8 cellular contexts compared by ENCODE assay signal in genomic region chr14:21071225-21072041, GRCh38. TPM values are rescaled to one million over a fixed set of nuclear protein-coding genes. Genes with fewer than 3 reads are reported as not detected.
DNase-seq lines count a peak whose midpoint lies in the region; ATAC-seq and TF ChIP-seq lines count a peak whose summit lies in the region.

No MANE protein-coding gene starts in this region.

- POLR2A ChIA-PET in OCI-LY7 (lab: Charles Lee): interaction anchor here (0.6 to 2.7 kb wide), 15 partner anchors 8 to 441 kb away, joined by 3 to 31 read pairs (median 5); partner anchors contain the start of gene ANG
- POLR2A ChIA-PET in activated naive CD8-positive, alpha-beta T cell treated with anti-CD3 and anti-CD28 coated beads, Interleukin-2, amount 10 ng/mL, durations not matched to agents 7 days and 5 days (lab: Charles Lee): interaction anchor here (0.7 to 2.7 kb wide), 5 partner anchors 16 to 259 kb away, joined by 3 to 17 read pairs (median 4); no protein-coding TSS in a partner anchor

- TF ChIP-seq CTCF in DOHH2 (IDR thresholded peaks at IDR 0.05; ENCODE audit: low read depth, low read length, poor library complexity, severe bottlenecking): no peak
- TF ChIP-seq CTCF in OCI-LY7 (conservative IDR thresholded peaks at IDR 0.05; ENCODE audit: low read length): no peak
- peak; percentile 68 for TF ChIP-seq CTCF in neutrophil (IDR thresholded peaks at IDR 0.05)

- no peaks in the 10 kb centered on the region for H3K79me2 ChIP-seq in DOHH2 (ENCODE audit: control insufficient read depth, low read length)
- no peaks in the 10 kb centered on the region for H3K79me2 ChIP-seq in OCI-LY7 (ENCODE audit: insufficient read depth, low read depth, low read length)

- DNase-seq in HuH-7 (ENCODE audit: low spot score) (peak; percentile 77), OCI-LY7 (ENCODE audit: low spot score) (peak; percentile 93), Right ventricle myocardium inferior (ENCODE audit: missing footprints) (peak; percentile 96), LoVo (ENCODE audit: low spot score) (no peak)
- DNase-seq in activated naive CD8-positive, alpha-beta T cell treated with anti-CD3 and anti-CD28 coated beads, Interleukin-2, amount 10 ng/mL, durations not matched to agents 7 days and 5 days: peak; percentile 59

- H3K9me3 Mint-ChIP-seq in activated naive CD8-positive, alpha-beta T cell treated with anti-CD3 and anti-CD28 coated beads, Interleukin-2, amount 10 ng/mL, durations not matched to agents 7 days and 5 days: no peaks in the 10 kb centered on the region

- H3K4me1 Mint-ChIP-seq in activated naive CD8-positive, alpha-beta T cell treated with anti-CD3 and anti-CD28 coated beads, Interleukin-2, amount 10 ng/mL, durations not matched to agents 7 days and 5 days: peaks cover 29% of the 10 kb centered on the region

- H3K9me2 ChIP-seq in DOHH2 (replicated peaks; ENCODE audit: control insufficient read depth, low read length) (no peaks in the 10 kb centered on the region), OCI-LY7 (ENCODE audit: insufficient read depth, low read length) (no peaks in the 10 kb centered on the region)

- H3K36me3 ChIP-seq in DOHH2 (ENCODE audit: control insufficient read depth, low read length): no peaks in the 10 kb centered on the region
- no peaks in the 10 kb centered on the region for H3K36me3 ChIP-seq in OCI-LY7 (ENCODE audit: insufficient read depth, low read length)
- peaks cover 6% of the 10 kb centered on the region for H3K36me3 ChIP-seq in neutrophil

- H3K4me3 ChIP-seq in DOHH2 (ENCODE audit: low read length) (peak overlapping the region; percentile 67), OCI-LY7 (ENCODE audit: low read depth, low read length, poor library complexity, severe bottlenecking) (peak overlapping the region; percentile 68), neutrophil (ENCODE audit: low read depth in 1 of 2, low read length in 1 of 2) (peak overlapping the region; percentile 74 to 81)

- no peaks in the 10 kb centered on the region for H3K9me3 ChIP-seq in DOHH2 (ENCODE audit: control insufficient read depth, insufficient read depth, low read length)
- no peaks in the 10 kb centered on the region for H3K9me3 ChIP-seq in OCI-LY7 (ENCODE audit: low read length)
- no peaks in the 10 kb centered on the region for H3K9me3 ChIP-seq in neutrophil

- no peak overlapping the region for H3K27ac Mint-ChIP-seq in activated naive CD8-positive, alpha-beta T cell treated with anti-CD3 and anti-CD28 coated beads, Interleukin-2, amount 10 ng/mL, durations not matched to agents 7 days and 5 days

- H4K20me1 ChIP-seq in DOHH2 (ENCODE audit: control insufficient read depth, insufficient read depth, low read depth, low read length) (no peaks in the 10 kb centered on the region), OCI-LY7 (ENCODE audit: insufficient read depth, low read length) (no peaks in the 10 kb centered on the region)

- peak overlapping the region; percentile 79 for H3K4me3 Mint-ChIP-seq in activated naive CD8-positive, alpha-beta T cell treated with anti-CD3 and anti-CD28 coated beads, Interleukin-2, amount 10 ng/mL, durations not matched to agents 7 days and 5 days

- BruUV-seq in OCI-LY7 (replicated peaks; lab: Mats Ljungman, UMichigan): no TSS peak

- H3K27me3 ChIP-seq in DOHH2 (ENCODE audit: control insufficient read depth, low read length) (peaks cover 45% of the 10 kb centered on the region), neutrophil (peaks cover 69% of the 10 kb centered on the region)

- H3K4me1 ChIP-seq in DOHH2 (ENCODE audit: control insufficient read depth, low read length): peaks cover 46% of the 10 kb centered on the region
- peaks cover 41% of the 10 kb centered on the region for H3K4me1 ChIP-seq in OCI-LY7 (ENCODE audit: insufficient read depth, low read length, poor library complexity, severe bottlenecking)
- peaks cover 38 to 41% of the 10 kb centered on the region in 2 experiments for H3K4me1 ChIP-seq in neutrophil (ENCODE audit: control insufficient read depth in 1 of 2, insufficient read depth in 1 of 2, low read depth in 1 of 2, low read length in 1 of 2)

- H3K36me3 Mint-ChIP-seq in activated naive CD8-positive, alpha-beta T cell treated with anti-CD3 and anti-CD28 coated beads, Interleukin-2, amount 10 ng/mL, durations not matched to agents 7 days and 5 days: no peaks in the 10 kb centered on the region

- CTCF ChIA-PET in OCI-LY7 (lab: Charles Lee; ENCODE audit: unreplicated experiment): interaction anchor here (0.6 to 2.0 kb wide), 11 partner anchors 9 to 111 kb away, joined by 3 to 16 read pairs (median 7); no protein-coding TSS in a partner anchor

- intact Hi-C loops in OCI-LY7 (cut with micrococcal nuclease; ENCODE audit: unreplicated experiment): loop anchor here (1.0 to 2.0 kb wide), 2 partner anchors 15 to 32 kb away; no protein-coding TSS in a partner anchor
- intact Hi-C loops in Right ventricle myocardium inferior (cut with DNase I): loop anchor here (1.0 to 2.0 kb wide), 2 partner anchors 21 to 45 kb away; no protein-coding TSS in a partner anchor

- H3K4me2 ChIP-seq in DOHH2 (ENCODE audit: low read length) (peak overlapping the region; percentile 89), OCI-LY7 (ENCODE audit: low read length) (peak overlapping the region; percentile 87)

- H3K27ac ChIP-seq in DOHH2 (ENCODE audit: low read depth, low read length): no peak overlapping the region
- H3K27ac ChIP-seq in OCI-LY7 (ENCODE audit: low read depth, low read length, poor library complexity, severe bottlenecking): peak overlapping the region; percentile 28
- peak overlapping the region; percentile 86 for H3K27ac ChIP-seq in neutrophil

- peak overlapping the region; percentile 83 for H2AFZ ChIP-seq in OCI-LY7 (ENCODE audit: low read length)

- H3F3A ChIP-seq in DOHH2 (ENCODE audit: control insufficient read depth, insufficient read depth): peaks cover 8% of the 10 kb centered on the region; the same call in 1 of the 2 replicates

- peak; percentile 75 for ATAC-seq in GM21528 (IDR thresholded peaks at IDR 0.05; ENCODE audit: low FRiP score, unreplicated experiment)
- peak; percentile 57 for ATAC-seq in activated naive CD8-positive, alpha-beta T cell treated with anti-CD3 and anti-CD28 coated beads, Interleukin-2, amount 10 ng/mL, durations not matched to agents 7 days and 5 days (ENCODE audit: low read depth)
- peak; percentile 75 for ATAC-seq in Right ventricle myocardium inferior

- peaks cover 63% of the 10 kb centered on the region for H3K27me3 Mint-ChIP-seq in activated naive CD8-positive, alpha-beta T cell treated with anti-CD3 and anti-CD28 coated beads, Interleukin-2, amount 10 ng/mL, durations not matched to agents 7 days and 5 days

RNA-seq across cellular contexts. Expression of gene ARHGEF40, which starts 1.3 kb away (rescaled TPM):
- total RNA-seq in OCI-LY7 (2014; rRNA removed; shearing (Covaris generic)): 1.3 and 4.3 TPM in 2 replicates
- 2.0 TPM in 2 replicates for total RNA-seq in OCI-LY7 (2022)
- total RNA-seq in activated naive CD8-positive, alpha-beta T cell treated with anti-CD3 and anti-CD28 coated beads, Interleukin-2, amount 10 ng/mL, durations not matched to agents 7 days and 5 days: under 1 TPM; 0.20 to 0.28 TPM
- 25.5 TPM for total RNA-seq in Right ventricle myocardium inferior

RNA-seq across cellular contexts. Expression of gene RNASE8, which starts 13.8 kb away (rescaled TPM):
- not detected in 2 replicates for total RNA-seq in OCI-LY7 (2014; rRNA removed; shearing (Covaris generic))
- not detected in 2 replicates for total RNA-seq in OCI-LY7 (2022)
- not detected for total RNA-seq in activated naive CD8-positive, alpha-beta T cell treated with anti-CD3 and anti-CD28 coated beads, Interleukin-2, amount 10 ng/mL, durations not matched to agents 7 days and 5 days
- not detected for total RNA-seq in Right ventricle myocardium inferior

RNA-seq across cellular contexts. Expression of gene ZNF219, which starts 27.0 kb away (rescaled TPM):
- total RNA-seq in OCI-LY7 (2014; rRNA removed; shearing (Covaris generic)): 5.2 and 9.8 TPM in 2 replicates
- total RNA-seq in OCI-LY7 (2022) (13.2 and 15.5 TPM in 2 replicates), Right ventricle myocardium inferior (49.4 TPM)
- 1 to 10 TPM; 4.3 to 6.0 TPM for total RNA-seq in activated naive CD8-positive, alpha-beta T cell treated with anti-CD3 and anti-CD28 coated beads, Interleukin-2, amount 10 ng/mL, durations not matched to agents 7 days and 5 days

RNA-seq across cellular contexts. Expression of gene RNASE7, which starts 29.3 kb away (rescaled TPM):
- not detected in 2 replicates for total RNA-seq in OCI-LY7 (2014; rRNA removed; shearing (Covaris generic))
- total RNA-seq in OCI-LY7 (2022): not detected in 2 replicates
- not detected for total RNA-seq in activated naive CD8-positive, alpha-beta T cell treated with anti-CD3 and anti-CD28 coated beads, Interleukin-2, amount 10 ng/mL, durations not matched to agents 7 days and 5 days
- total RNA-seq in Right ventricle myocardium inferior: not detected

RNA-seq across cellular contexts. Expression of gene TMEM253, which starts 29.4 kb away (rescaled TPM):
- 1.2 TPM in 1 of 2 replicates, not detected in the other for total RNA-seq in OCI-LY7 (2014; rRNA removed; shearing (Covaris generic))
- total RNA-seq in OCI-LY7 (2022): 0.88 and 0.89 TPM in 2 replicates
- total RNA-seq in activated naive CD8-positive, alpha-beta T cell treated with anti-CD3 and anti-CD28 coated beads, Interleukin-2, amount 10 ng/mL, durations not matched to agents 7 days and 5 days: not detected
- 0.41 TPM for total RNA-seq in Right ventricle myocardium inferior
